7 cellular contexts compared by ENCODE assay signal in the genomic region with DNA sequence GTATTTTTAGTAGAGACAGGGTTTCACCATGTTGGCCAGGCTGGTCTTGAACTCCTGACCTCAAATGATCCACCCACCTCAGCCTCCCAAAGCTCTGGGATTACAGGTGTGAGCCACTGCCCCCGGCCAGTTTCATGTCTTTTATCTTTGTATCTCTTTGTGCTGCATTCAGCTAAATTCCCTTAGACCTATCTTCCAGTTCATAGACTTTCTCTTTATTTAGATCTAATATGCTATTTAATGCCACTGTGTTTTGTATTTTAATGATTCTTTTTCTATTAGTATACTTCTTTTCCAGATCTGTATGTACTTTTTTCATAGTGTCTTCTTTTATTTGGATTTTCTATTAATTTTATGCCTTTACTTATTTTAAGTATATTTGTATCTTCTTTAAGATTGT.
"Had no signal": no experiment of that assay in that cellular context is flagged by ENCODE, and none has a peak within 500 bp of the region (broad histone marks: within the 10 kb centered on the region; RNA-seq: fewer than 3 reads in every experiment).

No MANE protein-coding gene starts in this region.

- ATAC-seq: GM12878 had no signal

- H3K4me3 ChIP-seq: GM12878 had no signal

- DNase-seq: GDM1, GF-D8 had no signal

- FAIRE-seq: GM12891, GM12892, GM18507, GM19239 had no signal
